In the genomic region with DNA sequence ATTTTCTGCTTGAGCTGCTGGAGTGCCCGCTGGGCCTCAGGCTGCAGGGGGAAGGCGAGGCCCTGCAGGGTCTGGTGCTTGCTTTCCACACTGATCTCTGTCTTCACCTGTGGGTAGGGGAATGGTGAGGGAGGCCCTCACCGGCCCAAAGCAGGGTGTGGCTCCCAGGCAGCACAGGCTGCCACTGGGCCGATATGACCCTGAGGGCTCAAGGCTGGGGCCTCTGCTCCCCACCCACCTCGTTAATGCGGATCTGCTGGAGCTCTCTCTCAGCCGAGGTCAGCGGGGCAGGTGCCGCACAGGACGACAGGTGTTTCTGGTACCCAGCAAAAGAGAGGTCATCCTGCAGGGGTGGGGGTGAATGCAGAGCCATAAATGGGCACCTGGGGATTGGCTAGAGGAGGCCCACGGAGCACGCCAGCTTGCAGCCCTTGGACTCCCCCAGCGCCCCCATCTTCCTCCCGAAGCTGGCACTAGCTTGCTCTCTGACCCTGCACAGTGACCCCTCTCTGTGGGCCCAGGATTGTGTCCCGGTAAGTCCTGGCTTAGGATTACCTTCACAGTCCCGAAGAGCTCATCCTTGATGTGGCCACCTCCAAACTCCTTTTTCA, we compare ENCODE assay signal across 17 cellular contexts. TPM values are rescaled to one million over a fixed set of nuclear protein-coding genes. Genes with fewer than 3 reads are reported as not detected.
A peak's percentile ranks its signal among the peaks of the same experiment; 100 is the strongest.
DNase-seq lines count a peak whose midpoint lies in the region; ATAC-seq, FAIRE-seq and TF ChIP-seq lines count a peak whose summit lies in the region.
"Had no signal": no experiment of that assay in that cellular context is flagged by ENCODE, and none has a peak within 500 bp of the region (broad histone marks: within the 10 kb centered on the region; RNA-seq: fewer than 3 reads in every experiment).

No MANE protein-coding gene starts in this region.

- no peak for TF ChIP-seq EP300 in H1 (IDR thresholded peaks at IDR 0.05; ENCODE audit: borderline replicate concordance in 1 of 2, low read depth in 2 of 2, low read length in 2 of 2)

- H3K27me3 ChIP-seq in heart left ventricle (no peaks in the 10 kb centered on the region), Karpas-422 (ENCODE audit: low read length) (no peaks in the 10 kb centered on the region), H1 (replicated peaks in 1 of 4; ENCODE audit: control insufficient read depth in 3 of 4, extremely low read depth in 1 of 4, insufficient read depth in 3 of 4, low read length in 3 of 4) (no peaks in the 10 kb centered on the region), mesenchymal stem cell (ENCODE audit: control insufficient read depth in 1 of 2, insufficient read depth in 1 of 2, low read length in 2 of 2) (peaks cover 0 to 2% of the 10 kb centered on the region in 2 experiments)
- H3K27me3 ChIP-seq: uterus had no signal

- H3K56ac ChIP-seq in H1 (replicated peaks; ENCODE audit: insufficient read length, low read depth, low read length): no peak overlapping the region

- peak overlapping the region; percentile 77 for H3K27ac Mint-ChIP-seq in stimulated activated naive B cell treated with anti-CD40 and anti-IgM and Interleukin-4, amounts not matched to agents 10 μg/mL and 1 μg/mL and 100 μg/mL, for 72 hours
- H3K27ac Mint-ChIP-seq: WTC11 had no signal

- FAIRE-seq in H1 (lab: Jason Lieb, UNC): no peak
- FAIRE-seq: bronchial epithelial cell had no signal

- H3K9me3 ChIP-seq in heart left ventricle (no peaks in the 10 kb centered on the region), Karpas-422 (ENCODE audit: low read length) (no peaks in the 10 kb centered on the region), H1 (ENCODE audit: insufficient read depth in 2 of 2, low read depth in 1 of 2, low read length in 1 of 2) (no peaks in the 10 kb centered on the region), mesenchymal stem cell (ENCODE audit: control insufficient read depth, low read length) (no peaks in the 10 kb centered on the region)
- H3K9me3 ChIP-seq: Caco-2, uterus had no signal

- WGBS in heart left ventricle, 4 donors: 88 to 94% (median 92%) methylated on average over 5 to 16 of the region's 16 CpGs
- 89% methylated on average over 16 of the region's 16 CpGs; no CpG with 5 or more reads in 1 of the 2 experiments for WGBS in H1 (ENCODE audit: extremely low coverage in 1 of 2, insufficient coverage in 1 of 2, insufficient read length in 1 of 2, insufficient replicate concordance in 2 of 2, low coverage in 1 of 2, low lambda C conversion rate in 2 of 2, missing lambda C conversion rate in 1 of 2), 2 experiments
- WGBS in mesenchymal stem cell: 95% methylated on average over 16 of the region's 16 CpGs

- H3K9ac ChIP-seq in Karpas-422 (ENCODE audit: low read length): no peak overlapping the region
- H3K9ac ChIP-seq in H1 (replicated peaks in 1 of 4; ENCODE audit: extremely low read depth in 1 of 4, low read depth in 3 of 4, low read length in 3 of 4): no peak overlapping the region
- H3K9ac ChIP-seq in mesenchymal stem cell (ENCODE audit: low read length): no peak overlapping the region

- H3K27me3 Mint-ChIP-seq in stimulated activated naive B cell treated with anti-CD40 and anti-IgM and Interleukin-4, amounts not matched to agents 10 μg/mL and 1 μg/mL and 100 μg/mL, for 72 hours: no peaks in the 10 kb centered on the region

- H4K91ac ChIP-seq in H1 (replicated peaks; ENCODE audit: insufficient read length, low read length): no peak overlapping the region
- H4K91ac ChIP-seq in mesenchymal stem cell (ENCODE audit: low read length): no peak overlapping the region

- intact Hi-C loops in Right ventricle myocardium inferior (cut with DNase I): loop anchor here (1.0 kb wide), 1 partner anchor 108 kb away; no protein-coding TSS in a partner anchor
- intact Hi-C loops in heart left ventricle (cut with DNase I): loop anchor here in 7 of 10 donors (2.0 to 10.0 kb wide), 4 partner anchors 56 to 174 kb away; partner anchors contain the start of gene GLYCTK (in 2 of the 7)

- H3K4ac ChIP-seq in H1 (replicated peaks; ENCODE audit: insufficient read length, low read depth, low read length) (no peak overlapping the region), mesenchymal stem cell (ENCODE audit: low read depth in 1 of 2, low read length in 2 of 2) (no peak overlapping the region)

- TF ChIP-seq POLR2A in heart left ventricle (IDR thresholded peaks at IDR 0.05): no peak
- no peak for TF ChIP-seq POLR2A in H1 (IDR thresholded peaks at IDR 0.05; ENCODE audit: control extremely low read depth in 1 of 2, low read depth in 2 of 2, low read length in 2 of 2)

- POLR2A ChIA-PET in H1 (lab: Charles Lee; ENCODE audit: partially characterized antibody): interaction anchor here (0.7 to 3.7 kb wide), 8 partner anchors 9 to 235 kb away, joined by 3 to 13 read pairs (median 7); partner anchors contain the start of genes PPM1M, RPL29 and WDR82

- peaks cover 45 to 50% of the 10 kb centered on the region in 2 donors for H3K36me3 Mint-ChIP-seq in stimulated activated naive B cell treated with anti-CD40 and anti-IgM and Interleukin-4, amounts not matched to agents 10 μg/mL and 1 μg/mL and 100 μg/mL, for 72 hours

- peaks cover 9% of the 10 kb centered on the region; the same call in 1 of the 2 replicates for H4K20me1 ChIP-seq in Karpas-422 (ENCODE audit: insufficient read depth, low read depth, low read length)
- peaks cover 10 to 13% of the 10 kb centered on the region in 2 experiments for H4K20me1 ChIP-seq in H1 (replicated peaks in 1 of 2; ENCODE audit: control insufficient read depth in 1 of 2, insufficient read depth in 2 of 2, low read length in 2 of 2)

- no peak for TF ChIP-seq RAD21 in H1 (IDR thresholded peaks at IDR 0.05 in 1 of 2, conservative IDR thresholded peaks at IDR 0.05 in 1 of 2; ENCODE audit: low read depth in 2 of 2, low read length in 2 of 2)

- H2AK5ac ChIP-seq in H1 (ENCODE audit: low read depth, low read length): no peak overlapping the region
- H2AK5ac ChIP-seq in mesenchymal stem cell (ENCODE audit: low read length, severe bottlenecking): no peak overlapping the region

- H2BK20ac ChIP-seq in H1 (ENCODE audit: low read length): no peak overlapping the region

- peak overlapping the region in 1 of 2 donors; percentile 32 for H3K4me3 Mint-ChIP-seq in stimulated activated naive B cell treated with anti-CD40 and anti-IgM and Interleukin-4, amounts not matched to agents 10 μg/mL and 1 μg/mL and 100 μg/mL, for 72 hours
- H3K4me3 Mint-ChIP-seq: neural crest cell, WTC11 had no signal

- H3K9me2 ChIP-seq in Karpas-422 (replicated peaks; ENCODE audit: insufficient read depth, low read length): no peaks in the 10 kb centered on the region

- H2BK5ac ChIP-seq in H1 (ENCODE audit: low read depth, low read length): no peak overlapping the region
- no peak overlapping the region for H2BK5ac ChIP-seq in mesenchymal stem cell (ENCODE audit: low read depth, low read length, poor library complexity, severe bottlenecking)

- ATAC-seq in Right ventricle myocardium inferior (no peak), heart left ventricle (no peak), GM21515 (IDR thresholded peaks at IDR 0.05; ENCODE audit: unreplicated experiment) (no peak)
- ATAC-seq in stimulated activated naive B cell treated with anti-CD40 and anti-IgM and Interleukin-4, amounts not matched to agents 10 μg/mL and 1 μg/mL and 100 μg/mL, for 72 hours (replicated peaks): no peak

- H4K8ac ChIP-seq in H1 (ENCODE audit: extremely low read depth, insufficient read depth, low read length) (no peak overlapping the region), mesenchymal stem cell (ENCODE audit: low read length) (no peak overlapping the region)

- CTCF ChIA-PET in H1 (lab: Charles Lee; ENCODE audit: partially characterized antibody): interaction anchor here (0.6 to 14.4 kb wide), 42 partner anchors 13 to 985 kb away, joined by 3 to 336 read pairs (median 5); partner anchors contain the start of genes PPM1M, SEMA3G, TLR9 and WDR82

- H3K23ac ChIP-seq in H1 (ENCODE audit: insufficient read length) (no peak overlapping the region), mesenchymal stem cell (ENCODE audit: low read length in 2 of 2) (no peak overlapping the region)

- H3K4me2 ChIP-seq in Karpas-422 (ENCODE audit: low read depth, low read length, poor library complexity, severe bottlenecking) (no peak overlapping the region), H1 (ENCODE audit: insufficient read depth in 1 of 2, low read depth in 2 of 2, low read length in 2 of 2) (no peak overlapping the region), mesenchymal stem cell (ENCODE audit: low read length, poor library complexity, severe bottlenecking) (no peak overlapping the region)

- H3K4me1 Mint-ChIP-seq in stimulated activated naive B cell treated with anti-CD40 and anti-IgM and Interleukin-4, amounts not matched to agents 10 μg/mL and 1 μg/mL and 100 μg/mL, for 72 hours: peaks cover 30 to 78% of the 10 kb centered on the region in 2 donors
- H3K4me1 Mint-ChIP-seq: neural crest cell had no signal

- peaks cover 6% of the 10 kb centered on the region for H3K79me1 ChIP-seq in H1 (ENCODE audit: low read depth, low read length)
- H3K79me1 ChIP-seq in mesenchymal stem cell (replicated peaks; ENCODE audit: low read length, poor library complexity, severe bottlenecking): peaks cover 47% of the 10 kb centered on the region

- H3K14ac ChIP-seq in H1 (ENCODE audit: insufficient read length) (no peak overlapping the region), mesenchymal stem cell (ENCODE audit: low read length in 2 of 2) (no peak overlapping the region)

- TF ChIP-seq CTCF in heart left ventricle (IDR thresholded peaks at IDR 0.05) (no peak), H1 (IDR thresholded peaks at IDR 0.05; ENCODE audit: control extremely low read depth in 1 of 3, insufficient read depth in 1 of 3, low read depth in 1 of 3, low read length in 3 of 3) (no peak)

- no peak overlapping the region for H4K5ac ChIP-seq in H1 (ENCODE audit: insufficient read length, low read depth, low read length)

- H2BK120ac ChIP-seq in H1 (replicated peaks; ENCODE audit: low read depth, low read length) (no peak overlapping the region), mesenchymal stem cell (ENCODE audit: low read depth, low read length) (no peak overlapping the region)

- peaks cover 0 to 78% (median 55%) of the 10 kb centered on the region in 9 donors for H3K36me3 ChIP-seq in heart left ventricle
- peaks cover 5% of the 10 kb centered on the region for H3K36me3 ChIP-seq in Karpas-422 (ENCODE audit: insufficient read depth, low read length)
- H3K36me3 ChIP-seq in H1 (ENCODE audit: control insufficient read depth in 2 of 4, insufficient read depth in 4 of 4, low read length in 3 of 4): peaks cover 5 to 17% (median 11%) of the 10 kb centered on the region in 4 experiments; a peak in 5 of 8 replicates
- peaks cover 73 to 86% of the 10 kb centered on the region in 2 experiments for H3K36me3 ChIP-seq in mesenchymal stem cell (ENCODE audit: control insufficient read depth in 1 of 2, insufficient read depth in 2 of 2, low read depth in 1 of 2, low read length in 2 of 2)
- H3K36me3 ChIP-seq: uterus had no signal

- H3K79me2 ChIP-seq in Karpas-422 (ENCODE audit: low read length) (no peaks in the 10 kb centered on the region; the same call in 1 of the 2 replicates), H1 (ENCODE audit: control insufficient read depth in 1 of 2, insufficient read depth in 2 of 2, low read length in 2 of 2) (peaks cover 0 to 6% of the 10 kb centered on the region in 2 experiments; a peak in 1 of 4 replicates)

- DNase-seq in Right ventricle myocardium inferior (ENCODE audit: missing footprints): peak; percentile 50
- no peak for DNase-seq in heart left ventricle
- no peak for DNase-seq in Karpas-422
- DNase-seq in H1 (ENCODE audit: low read depth in 1 of 2, low spot score in 2 of 2): no peak
- no peak for DNase-seq in stimulated activated naive B cell treated with anti-CD40 and anti-IgM and Interleukin-4, amounts not matched to agents 10 μg/mL and 1 μg/mL and 100 μg/mL, for 72 hours
- no peak for DNase-seq in COLO668 (lab: John Stamatoyannopoulos, UW; ENCODE audit: unreplicated experiment)
- no peak for DNase-seq in mesenchymal stem cell
- DNase-seq: amniotic stem cell, cortex of kidney had no signal

- no peak overlapping the region for H3K18ac ChIP-seq in H1 (ENCODE audit: extremely low read depth, low read length)
- H3K18ac ChIP-seq in mesenchymal stem cell (ENCODE audit: low read depth in 1 of 2, low read length in 2 of 2): no peak overlapping the region

- no peaks in the 10 kb centered on the region for H3K9me3 Mint-ChIP-seq in stimulated activated naive B cell treated with anti-CD40 and anti-IgM and Interleukin-4, amounts not matched to agents 10 μg/mL and 1 μg/mL and 100 μg/mL, for 72 hours
- H3K9me3 Mint-ChIP-seq: neural crest cell, WTC11 had no signal

- H3K4me3 ChIP-seq in heart left ventricle (no peak overlapping the region), Karpas-422 (ENCODE audit: low read length) (no peak overlapping the region), H1 (ENCODE audit: extremely low read depth in 1 of 4, insufficient read depth in 2 of 4, low read depth in 3 of 4, low read length in 4 of 4) (no peak overlapping the region), mesenchymal stem cell (ENCODE audit: insufficient read depth in 1 of 2, low read depth in 1 of 2, low read length in 2 of 2) (no peak overlapping the region)
- H3K4me3 ChIP-seq: GM12878, uterus had no signal

- H2BK12ac ChIP-seq in H1 (ENCODE audit: low read depth, low read length): no peak overlapping the region
- no peak overlapping the region for H2BK12ac ChIP-seq in mesenchymal stem cell (ENCODE audit: low read length in 2 of 2)

- 0 out of 2 replicates have a peak overlapping the region, but pooled peaks have one; percentile 29 for H2BK15ac ChIP-seq in H1 (ENCODE audit: low read length)
- H2BK15ac ChIP-seq in mesenchymal stem cell (ENCODE audit: low read depth, poor library complexity, severe bottlenecking): no peak overlapping the region

- H3K23me2 ChIP-seq in H1 (ENCODE audit: low read depth, low read length): no peaks in the 10 kb centered on the region

- H3K27ac ChIP-seq in heart left ventricle (peak overlapping the region in 2 of 12 donors; percentile 4 to 33), Karpas-422 (ENCODE audit: low read length) (0 out of 2 replicates have a peak overlapping the region, but pooled peaks have one; percentile 33), H1 (ENCODE audit: low read depth, low read length) (no peak overlapping the region), mesenchymal stem cell (ENCODE audit: low read length, poor library complexity, severe bottlenecking) (no peak overlapping the region)
- H3K27ac ChIP-seq: uterus had no signal

- peaks cover 0 to 45% (median 25%) of the 10 kb centered on the region in 12 donors for H3K4me1 ChIP-seq in heart left ventricle
- H3K4me1 ChIP-seq in Karpas-422 (ENCODE audit: low read length): peaks cover 52% of the 10 kb centered on the region
- H3K4me1 ChIP-seq in H1 (replicated peaks in 1 of 4; ENCODE audit: control insufficient read depth in 3 of 4, insufficient read depth in 4 of 4, low read length in 3 of 4): peaks cover 0 to 6% (median 1%) of the 10 kb centered on the region in 4 experiments; a peak in 4 of 7 replicates
- peaks cover 12% of the 10 kb centered on the region for H3K4me1 ChIP-seq in mesenchymal stem cell (ENCODE audit: control insufficient read depth, insufficient read depth, low read depth, low read length)

- H2AFZ ChIP-seq in Karpas-422 (ENCODE audit: low read length): no peak overlapping the region
- H2AFZ ChIP-seq in H1 (ENCODE audit: low read length): no peak overlapping the region
- H2AFZ ChIP-seq in mesenchymal stem cell (ENCODE audit: low read depth, low read length): no peak overlapping the region

RNA-seq across cellular contexts. Expression of gene TLR9, which starts 5.5 kb away (rescaled TPM):
- total RNA-seq in Right ventricle myocardium inferior: 0.38 TPM
- total RNA-seq in heart left ventricle: under 1 TPM in 8 of 9 donors, not detected in 1; 0.12 to 0.65 (median 0.29) TPM
- under 1 TPM; 0.04 to 0.23 TPM for polyA plus RNA-seq in heart left ventricle
- 7.4 and 26.5 TPM in 2 replicates for total RNA-seq in Karpas-422 (2014; rRNA removed; shearing (Covaris generic); ENCODE audit: low replicate concordance)
- not detected in 2 replicates for total RNA-seq in H1 (2021; fragmentation: NEBNext Ultra II Directional; extraction: Animal tissue kit (Norgen Biotek cat#: 25700))
- 0.05 and 0.06 TPM in 2 replicates for polyA plus RNA-seq in H1 (2011; rRNA removed)
- not detected for polyA plus RNA-seq in H1 (2011; cell fraction: cytosol; rRNA removed)
- polyA plus RNA-seq in H1 (2011; cell fraction: nucleus; rRNA removed): not detected
- 0.08 to 0.11 TPM in 2 of 4 replicates, not detected in the others for polyA plus RNA-seq in H1 (2012, experiment 1 of 2)
- polyA plus RNA-seq in H1 (2012, experiment 2 of 2): not detected
- polyA plus RNA-seq in H1 (2013, experiment 1 of 2): not detected
- not detected for polyA plus RNA-seq in H1 (2013, experiment 2 of 2)
- 0.06 TPM in 1 of 2 replicates, not detected in the other for polyA minus RNA-seq in H1 (2011; rRNA and poly(A)+ RNA removed)
- not detected for polyA minus RNA-seq in H1 (2011; cell fraction: cytosol; rRNA and poly(A)+ RNA removed)
- polyA minus RNA-seq in H1 (2011; cell fraction: nucleus; rRNA and poly(A)+ RNA removed): not detected
- polyA plus RNA-seq in mesenchymal stem cell (2013, experiment 1 of 2): not detected
- 0.01 TPM for polyA plus RNA-seq in mesenchymal stem cell (2013, experiment 2 of 2)
- total RNA-seq: bronchial epithelial cell, Caco-2, endothelial cell of umbilical vein, neural crest cell, WTC11 had no signal
- polyA plus RNA-seq: endothelial cell of umbilical vein had no signal

RNA-seq across cellular contexts. Expression of gene TWF2, which starts 8.0 kb away (rescaled TPM):
- total RNA-seq in Right ventricle myocardium inferior (120 TPM), heart left ventricle (100 to 1,000 TPM in 7 of 9 donors, 10 to 100 TPM in 2; 62.9 to 133 (median 117) TPM)
- polyA plus RNA-seq in heart left ventricle (100 to 1,000 TPM in 1 of 2 donors, 10 to 100 TPM in 1; 45.8 to 109 TPM), H1 (2011; rRNA removed) (90.4 and 135 TPM in 2 replicates)
- 42.0 and 76.3 TPM in 2 replicates for total RNA-seq in Karpas-422 (2014; rRNA removed; shearing (Covaris generic); ENCODE audit: low replicate concordance)
- total RNA-seq in H1 (2021; fragmentation: NEBNext Ultra II Directional; extraction: Animal tissue kit (Norgen Biotek cat#: 25700)): 62.6 and 65.2 TPM in 2 replicates
- polyA plus RNA-seq in H1 (2011; cell fraction: cytosol; rRNA removed): 119 TPM
- 109 TPM for polyA plus RNA-seq in H1 (2011; cell fraction: nucleus; rRNA removed)
- polyA plus RNA-seq in H1 (2012, experiment 1 of 2): 54.0 to 76.2 TPM (median 70.9 TPM) in 4 replicates
- polyA plus RNA-seq in H1 (2012, experiment 2 of 2): 80.6 TPM
- polyA plus RNA-seq in H1 (2013, experiment 1 of 2): 44.5 TPM
- polyA plus RNA-seq in H1 (2013, experiment 2 of 2): 43.3 TPM
- polyA minus RNA-seq in H1 (2011; rRNA and poly(A)+ RNA removed): 48.4 and 59.6 TPM in 2 replicates
- polyA minus RNA-seq in H1 (2011; cell fraction: cytosol; rRNA and poly(A)+ RNA removed): 55.5 TPM
- 25.6 TPM for polyA minus RNA-seq in H1 (2011; cell fraction: nucleus; rRNA and poly(A)+ RNA removed)
- 91.9 TPM for polyA plus RNA-seq in mesenchymal stem cell (2013, experiment 1 of 2)
- 91.8 TPM for polyA plus RNA-seq in mesenchymal stem cell (2013, experiment 2 of 2)

RNA-seq across cellular contexts. Expression of gene PPM1M, which starts 14.6 kb away (rescaled TPM):
- total RNA-seq in Right ventricle myocardium inferior: 8.7 TPM
- total RNA-seq in heart left ventricle: 10 to 100 TPM in 2 of 9 donors, 1 to 10 TPM in 7; 5.7 to 30.2 (median 8.2) TPM
- 1 to 10 TPM; 5.6 to 6.6 TPM for polyA plus RNA-seq in heart left ventricle
- 25.5 and 35.4 TPM in 2 replicates for total RNA-seq in Karpas-422 (2014; rRNA removed; shearing (Covaris generic); ENCODE audit: low replicate concordance)
- 5.2 and 5.4 TPM in 2 replicates for total RNA-seq in H1 (2021; fragmentation: NEBNext Ultra II Directional; extraction: Animal tissue kit (Norgen Biotek cat#: 25700))
- 5.1 and 6.3 TPM in 2 replicates for polyA plus RNA-seq in H1 (2011; rRNA removed)
- 6.3 TPM for polyA plus RNA-seq in H1 (2011; cell fraction: cytosol; rRNA removed)
- polyA plus RNA-seq in H1 (2011; cell fraction: nucleus; rRNA removed): 15.4 TPM
- polyA plus RNA-seq in H1 (2012, experiment 1 of 2): 4.8 to 6.4 TPM (median 5.3 TPM) in 4 replicates
- 5.8 TPM for polyA plus RNA-seq in H1 (2012, experiment 2 of 2)
- polyA plus RNA-seq in H1 (2013, experiment 1 of 2): 2.7 TPM
- 3.0 TPM for polyA plus RNA-seq in H1 (2013, experiment 2 of 2)
- polyA minus RNA-seq in H1 (2011; rRNA and poly(A)+ RNA removed): 7.5 and 11.2 TPM in 2 replicates
- 5.2 TPM for polyA minus RNA-seq in H1 (2011; cell fraction: cytosol; rRNA and poly(A)+ RNA removed)
- 2.0 TPM for polyA minus RNA-seq in H1 (2011; cell fraction: nucleus; rRNA and poly(A)+ RNA removed)
- 11.3 TPM for polyA plus RNA-seq in mesenchymal stem cell (2013, experiment 1 of 2)
- polyA plus RNA-seq in mesenchymal stem cell (2013, experiment 2 of 2): 10.9 TPM

RNA-seq across cellular contexts. Expression of gene ALAS1, which starts 33.0 kb away (rescaled TPM):
- 186 TPM for total RNA-seq in Right ventricle myocardium inferior
- total RNA-seq in heart left ventricle: 100 to 1,000 TPM in 8 of 9 donors, 10 to 100 TPM in 1; 77.9 to 213 (median 146) TPM
- polyA plus RNA-seq in heart left ventricle: 100 to 1,000 TPM; 107 to 132 TPM
- total RNA-seq in Karpas-422 (2014; rRNA removed; shearing (Covaris generic); ENCODE audit: low replicate concordance): 24.8 and 41.6 TPM in 2 replicates
- 45.2 and 45.9 TPM in 2 replicates for total RNA-seq in H1 (2021; fragmentation: NEBNext Ultra II Directional; extraction: Animal tissue kit (Norgen Biotek cat#: 25700))
- 84.4 and 87.7 TPM in 2 replicates for polyA plus RNA-seq in H1 (2011; rRNA removed)
- 64.0 TPM for polyA plus RNA-seq in H1 (2011; cell fraction: cytosol; rRNA removed)
- polyA plus RNA-seq in H1 (2011; cell fraction: nucleus; rRNA removed): 66.4 TPM
- 57.7 to 63.5 TPM (median 60.7 TPM) in 4 replicates for polyA plus RNA-seq in H1 (2012, experiment 1 of 2)
- 49.0 TPM for polyA plus RNA-seq in H1 (2012, experiment 2 of 2)
- 34.1 TPM for polyA plus RNA-seq in H1 (2013, experiment 1 of 2)
- 31.3 TPM for polyA plus RNA-seq in H1 (2013, experiment 2 of 2)
- 57.3 and 64.7 TPM in 2 replicates for polyA minus RNA-seq in H1 (2011; rRNA and poly(A)+ RNA removed)
- polyA minus RNA-seq in H1 (2011; cell fraction: cytosol; rRNA and poly(A)+ RNA removed): 30.9 TPM
- polyA minus RNA-seq in H1 (2011; cell fraction: nucleus; rRNA and poly(A)+ RNA removed): 24.2 TPM
- 64.5 TPM for polyA plus RNA-seq in mesenchymal stem cell (2013, experiment 1 of 2)
- polyA plus RNA-seq in mesenchymal stem cell (2013, experiment 2 of 2): 61.9 TPM

RNA-seq across cellular contexts. Expression of gene WDR82, which starts 47.5 kb away (rescaled TPM):
- total RNA-seq in Right ventricle myocardium inferior: 62.3 TPM
- total RNA-seq in heart left ventricle: 10 to 100 TPM; 44.9 to 73.6 (median 61.2) TPM
- 10 to 100 TPM; 24.7 to 69.2 TPM for polyA plus RNA-seq in heart left ventricle
- 30.4 and 42.0 TPM in 2 replicates for total RNA-seq in Karpas-422 (2014; rRNA removed; shearing (Covaris generic); ENCODE audit: low replicate concordance)
- 77.2 and 82.7 TPM in 2 replicates for total RNA-seq in H1 (2021; fragmentation: NEBNext Ultra II Directional; extraction: Animal tissue kit (Norgen Biotek cat#: 25700))
- polyA plus RNA-seq in H1 (2011; rRNA removed): 25.8 and 33.5 TPM in 2 replicates
- 39.1 TPM for polyA plus RNA-seq in H1 (2011; cell fraction: cytosol; rRNA removed)
- 15.2 TPM for polyA plus RNA-seq in H1 (2011; cell fraction: nucleus; rRNA removed)
- 51.4 to 74.4 TPM (median 59.0 TPM) in 4 replicates for polyA plus RNA-seq in H1 (2012, experiment 1 of 2)
- 15.1 TPM for polyA plus RNA-seq in H1 (2012, experiment 2 of 2)
- polyA plus RNA-seq in H1 (2013, experiment 1 of 2): 26.5 TPM
- polyA plus RNA-seq in H1 (2013, experiment 2 of 2): 26.3 TPM
- 75.6 and 86.5 TPM in 2 replicates for polyA minus RNA-seq in H1 (2011; rRNA and poly(A)+ RNA removed)
- 38.2 TPM for polyA minus RNA-seq in H1 (2011; cell fraction: cytosol; rRNA and poly(A)+ RNA removed)
- polyA minus RNA-seq in H1 (2011; cell fraction: nucleus; rRNA and poly(A)+ RNA removed): 25.1 TPM
- polyA plus RNA-seq in mesenchymal stem cell (2013, experiment 1 of 2): 29.2 TPM
- 30.0 TPM for polyA plus RNA-seq in mesenchymal stem cell (2013, experiment 2 of 2)
